Comparison of ENCODE assay signal across 2 cellular contexts in the genomic region with DNA sequence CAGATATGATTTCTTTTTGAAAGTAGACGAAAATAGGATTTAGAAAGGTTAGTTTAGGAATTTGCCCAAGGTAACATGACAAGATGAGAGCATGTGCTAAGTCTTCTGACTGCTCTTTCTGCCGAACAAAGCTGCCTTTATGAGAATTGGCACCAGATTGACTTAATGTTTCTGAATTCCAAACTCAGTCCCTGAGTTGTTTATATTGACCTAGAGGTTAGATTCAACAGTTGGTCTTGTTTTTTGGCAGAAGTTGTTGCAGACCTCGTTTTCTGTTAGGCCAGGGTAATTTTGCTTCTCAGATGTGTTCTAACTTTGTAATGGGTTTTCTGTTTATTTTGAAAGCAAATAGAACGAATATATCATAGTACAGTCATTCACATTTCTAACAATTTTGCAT.
TF ChIP-seq lines count a peak whose summit lies in the region.

No MANE protein-coding gene starts in this region.

TF ChIP-seq in HepG2, 621 proteins besides CTCF, POLR2A, EP300 and RAD21 (continued from another document):
- TF ChIP-seq, protein P1, sequence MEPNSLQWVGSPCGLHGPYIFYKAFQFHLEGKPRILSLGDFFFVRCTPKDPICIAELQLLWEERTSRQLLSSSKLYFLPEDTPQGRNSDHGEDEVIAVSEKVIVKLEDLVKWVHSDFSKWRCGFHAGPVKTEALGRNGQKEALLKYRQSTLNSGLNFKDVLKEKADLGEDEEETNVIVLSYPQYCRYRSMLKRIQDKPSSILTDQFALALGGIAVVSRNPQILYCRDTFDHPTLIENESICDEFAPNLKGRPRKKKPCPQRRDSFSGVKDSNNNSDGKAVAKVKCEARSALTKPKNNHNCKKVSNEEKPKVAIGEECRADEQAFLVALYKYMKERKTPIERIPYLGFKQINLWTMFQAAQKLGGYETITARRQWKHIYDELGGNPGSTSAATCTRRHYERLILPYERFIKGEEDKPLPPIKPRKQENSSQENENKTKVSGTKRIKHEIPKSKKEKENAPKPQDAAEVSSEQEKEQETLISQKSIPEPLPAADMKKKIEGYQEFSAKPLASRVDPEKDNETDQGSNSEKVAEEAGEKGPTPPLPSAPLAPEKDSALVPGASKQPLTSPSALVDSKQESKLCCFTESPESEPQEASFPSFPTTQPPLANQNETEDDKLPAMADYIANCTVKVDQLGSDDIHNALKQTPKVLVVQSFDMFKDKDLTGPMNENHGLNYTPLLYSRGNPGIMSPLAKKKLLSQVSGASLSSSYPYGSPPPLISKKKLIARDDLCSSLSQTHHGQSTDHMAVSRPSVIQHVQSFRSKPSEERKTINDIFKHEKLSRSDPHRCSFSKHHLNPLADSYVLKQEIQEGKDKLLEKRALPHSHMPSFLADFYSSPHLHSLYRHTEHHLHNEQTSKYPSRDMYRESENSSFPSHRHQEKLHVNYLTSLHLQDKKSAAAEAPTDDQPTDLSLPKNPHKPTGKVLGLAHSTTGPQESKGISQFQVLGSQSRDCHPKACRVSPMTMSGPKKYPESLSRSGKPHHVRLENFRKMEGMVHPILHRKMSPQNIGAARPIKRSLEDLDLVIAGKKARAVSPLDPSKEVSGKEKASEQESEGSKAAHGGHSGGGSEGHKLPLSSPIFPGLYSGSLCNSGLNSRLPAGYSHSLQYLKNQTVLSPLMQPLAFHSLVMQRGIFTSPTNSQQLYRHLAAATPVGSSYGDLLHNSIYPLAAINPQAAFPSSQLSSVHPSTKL (CRISPR knock-in tag; IDR thresholded peaks at IDR 0.05): peak; percentile 36; the same call in 1 of the 2 replicates
- TF ChIP-seq SOX5 (CRISPR knock-in tag; IDR thresholded peaks at IDR 0.05; ENCODE audit: borderline replicate concordance) (peak; percentile 46; the same call in 1 of the 2 replicates), SOX13 (IDR thresholded peaks at IDR 0.05) (no peak), SOX13 (CRISPR knock-in tag; conservative IDR thresholded peaks at IDR 0.05 in 1 of 2, IDR thresholded peaks at IDR 0.05 in 1 of 2) (peak in 1 of 2 experiments; percentile 38; a peak in 1 of 4 replicates), ZNF766 (CRISPR knock-in tag; IDR thresholded peaks at IDR 0.05; ENCODE audit: borderline replicate concordance) (no peak)
- TF ChIP-seq, protein P2, sequence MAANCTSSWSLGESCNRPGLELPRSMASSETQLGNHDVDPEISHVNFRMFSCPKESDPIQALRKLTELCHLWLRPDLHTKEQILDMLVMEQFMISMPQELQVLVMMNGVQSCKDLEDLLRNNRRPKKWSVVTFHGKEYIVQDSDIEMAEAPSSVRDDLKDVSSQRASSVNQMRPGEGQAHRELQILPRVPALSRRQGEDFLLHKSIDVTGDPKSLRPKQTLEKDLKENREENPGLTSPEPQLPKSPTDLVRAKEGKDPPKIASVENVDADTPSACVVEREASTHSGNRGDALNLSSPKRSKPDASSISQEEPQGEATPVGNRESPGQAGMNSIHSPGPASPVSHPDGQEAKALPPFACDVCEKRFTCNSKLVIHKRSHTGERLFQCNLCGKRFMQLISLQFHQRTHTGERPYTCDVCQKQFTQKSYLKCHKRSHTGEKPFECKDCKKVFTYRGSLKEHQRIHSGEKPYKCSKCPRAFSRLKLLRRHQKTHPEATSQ (CRISPR knock-in tag; IDR thresholded peaks at IDR 0.05; ENCODE audit: borderline replicate concordance): no peak

TF ChIP-seq in SK-N-SH treated with all-trans-retinoic acid at 6 μM for 48 hours, 23 proteins besides CTCF, POLR2A, EP300 and RAD21 (continued from another document):
- no peak for TF ChIP-seq BACH2 (CRISPR knock-in tag; IDR thresholded peaks at IDR 0.05; ENCODE audit: borderline replicate concordance)
- TF ChIP-seq, protein P3, sequence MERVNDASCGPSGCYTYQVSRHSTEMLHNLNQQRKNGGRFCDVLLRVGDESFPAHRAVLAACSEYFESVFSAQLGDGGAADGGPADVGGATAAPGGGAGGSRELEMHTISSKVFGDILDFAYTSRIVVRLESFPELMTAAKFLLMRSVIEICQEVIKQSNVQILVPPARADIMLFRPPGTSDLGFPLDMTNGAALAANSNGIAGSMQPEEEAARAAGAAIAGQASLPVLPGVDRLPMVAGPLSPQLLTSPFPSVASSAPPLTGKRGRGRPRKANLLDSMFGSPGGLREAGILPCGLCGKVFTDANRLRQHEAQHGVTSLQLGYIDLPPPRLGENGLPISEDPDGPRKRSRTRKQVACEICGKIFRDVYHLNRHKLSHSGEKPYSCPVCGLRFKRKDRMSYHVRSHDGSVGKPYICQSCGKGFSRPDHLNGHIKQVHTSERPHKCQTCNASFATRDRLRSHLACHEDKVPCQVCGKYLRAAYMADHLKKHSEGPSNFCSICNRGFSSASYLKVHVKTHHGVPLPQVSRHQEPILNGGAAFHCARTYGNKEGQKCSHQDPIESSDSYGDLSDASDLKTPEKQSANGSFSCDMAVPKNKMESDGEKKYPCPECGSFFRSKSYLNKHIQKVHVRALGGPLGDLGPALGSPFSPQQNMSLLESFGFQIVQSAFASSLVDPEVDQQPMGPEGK (CRISPR knock-in tag; IDR thresholded peaks at IDR 0.05; ENCODE audit: borderline replicate concordance): no peak
